In the genomic region with DNA sequence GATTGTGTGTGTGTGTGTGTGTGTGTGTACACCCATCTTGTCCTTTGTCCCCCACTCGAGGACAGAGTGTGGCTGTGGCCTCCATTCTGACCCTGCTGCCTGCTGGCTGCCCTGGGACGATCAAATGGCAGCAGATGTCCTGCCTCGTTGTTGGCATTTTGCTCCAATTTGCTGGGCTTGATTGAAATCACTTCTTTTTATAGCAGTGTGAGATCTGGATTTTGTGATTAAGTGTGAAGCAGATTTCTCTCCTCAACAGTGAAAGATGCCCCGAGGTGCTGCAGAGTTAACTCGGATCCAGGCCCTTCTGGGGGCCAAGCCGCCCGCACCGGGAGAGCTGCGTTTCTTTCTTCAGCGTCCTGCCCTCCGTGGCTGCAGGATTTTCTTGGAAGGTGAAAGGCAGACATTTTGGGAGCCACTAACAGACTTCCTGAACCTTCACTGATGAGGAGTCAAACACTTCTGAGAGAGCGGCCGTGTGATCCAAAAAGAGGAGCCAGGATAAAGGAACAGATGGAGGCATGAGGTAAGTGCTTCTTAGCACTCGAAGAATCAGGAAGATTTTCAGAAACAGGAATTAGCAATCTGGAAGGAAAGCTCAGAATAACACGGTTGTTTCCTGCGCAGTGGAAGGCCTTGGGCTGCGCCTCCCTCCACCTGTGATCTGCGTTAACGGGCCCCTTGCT, we compare ENCODE assay signal across 23 cellular contexts.
"Had no signal": no experiment of that assay in that cellular context is flagged by ENCODE, and none has a peak within 500 bp of the region (broad histone marks: within the 10 kb centered on the region; RNA-seq: fewer than 3 reads in every experiment).

No MANE protein-coding gene starts in this region.

- ATAC-seq: activated CD4-positive, CD25-positive, alpha-beta regulatory T cell treated with anti-CD3 and anti-CD28 coated beads, Interleukin-2, amount 50 U/mL, for 24 hours; activated naive CD8-positive, alpha-beta T cell treated with anti-CD3 and anti-CD28 coated beads, Interleukin-2, amount 50 U/mL, for 24 hours; foreskin keratinocyte; left lung; natural killer cell; pancreas; right cardiac atrium; upper lobe of right lung had no signal

- H3K4me1 ChIP-seq: foreskin keratinocyte had no signal

- H3K4me3 Mint-ChIP-seq: activated CD4-positive, alpha-beta memory T cell treated with anti-CD3 and anti-CD28 coated beads, Interleukin-2, amount 10 ng/mL, durations not matched to agents 7 days and 5 days; activated CD4-positive, alpha-beta T cell treated with anti-CD3 and anti-CD28 coated beads, Interleukin-2, amount 10 ng/mL, durations not matched to agents 24 days and 14 days; activated naive CD8-positive, alpha-beta T cell treated with anti-CD3 and anti-CD28 coated beads, Interleukin-2, amount 50 U/mL, for 24 hours; immature natural killer cell; natural killer cell; stimulated activated naive CD8-positive, alpha-beta T cell treated with anti-CD3 and anti-CD28 coated beads, Interleukin-15, Interleukin-2, amounts not matched to agents 100 ng/mL and 50 ng/mL, for 24 hours had no signal

- H3K9me3 Mint-ChIP-seq: immature natural killer cell had no signal

- H3K27ac ChIP-seq: cardiac muscle cell, foreskin keratinocyte, left lung, pancreas, thyroid gland, upper lobe of right lung had no signal

- H3K27ac Mint-ChIP-seq: activated CD4-positive, alpha-beta memory T cell treated with anti-CD3 and anti-CD28 coated beads, Interleukin-2, amount 10 ng/mL, durations not matched to agents 7 days and 5 days; activated CD4-positive, alpha-beta T cell treated with anti-CD3 and anti-CD28 coated beads, Interleukin-2, amount 10 ng/mL, durations not matched to agents 24 days and 14 days; activated naive CD8-positive, alpha-beta T cell treated with anti-CD3 and anti-CD28 coated beads, Interleukin-2, amount 50 U/mL, for 24 hours; immature natural killer cell; natural killer cell; stimulated activated naive CD8-positive, alpha-beta T cell treated with anti-CD3 and anti-CD28 coated beads, Interleukin-15, Interleukin-2, amounts not matched to agents 100 ng/mL and 50 ng/mL, for 24 hours had no signal

- H3K36me3 Mint-ChIP-seq: immature natural killer cell, natural killer cell had no signal

- DNase-seq: activated CD4-positive, alpha-beta memory T cell treated with anti-CD3 and anti-CD28 coated beads, Interleukin-2, amount 10 ng/mL, durations not matched to agents 7 days and 5 days; activated CD4-positive, alpha-beta T cell treated with anti-CD3 and anti-CD28 coated beads, Interleukin-2, amount 10 ng/mL, durations not matched to agents 24 days and 14 days; activated effector memory CD4-positive, alpha-beta T cell treated with anti-CD3 and anti-CD28 coated beads, Interleukin-2, amount 50 U/mL, for 16 hours; activated naive CD4-positive, alpha-beta T cell treated with anti-CD3 and anti-CD28 coated beads, Interleukin-2, amount 50 U/mL, for 16 hours; activated naive CD8-positive, alpha-beta T cell treated with anti-CD3 and anti-CD28 coated beads, Interleukin-2, amount 50 U/mL, for 24 hours; dermis blood vessel endothelial cell; effector memory CD4-positive, alpha-beta T cell; foreskin keratinocyte; immature natural killer cell; kidney glomerular epithelial cell; left lung; midbrain; natural killer cell; pancreas; right cardiac atrium; stimulated activated CD4-positive, alpha-beta T cell treated with anti-CD3 and anti-CD28 coated beads, Interleukin-12 subunit alpha, Interleukin-12 subunit beta, amount 100 ng/mL, for 4 hours; substantia nigra; T-helper 2 cell; thyroid gland; upper lobe of right lung had no signal

- H3K9me3 ChIP-seq: left lung, pancreas, thyroid gland, upper lobe of right lung had no signal

- H3K36me3 ChIP-seq: cardiac muscle cell, left lung, pancreas, thyroid gland, upper lobe of right lung had no signal

- H3K27me3 ChIP-seq: cardiac muscle cell, foreskin keratinocyte, left lung, pancreas, thyroid gland, upper lobe of right lung had no signal

- H3K4me1 Mint-ChIP-seq: activated CD4-positive, alpha-beta memory T cell treated with anti-CD3 and anti-CD28 coated beads, Interleukin-2, amount 10 ng/mL, durations not matched to agents 7 days and 5 days; activated CD4-positive, alpha-beta T cell treated with anti-CD3 and anti-CD28 coated beads, Interleukin-2, amount 10 ng/mL, durations not matched to agents 24 days and 14 days; immature natural killer cell; natural killer cell had no signal

- H3K4me3 ChIP-seq: cardiac muscle cell, left lung, pancreas, thyroid gland, upper lobe of right lung had no signal
